10 cellular contexts compared by ENCODE assay signal in genomic region chr9:125332527-125332926, GRCh38.
DNase-seq lines count a peak whose midpoint lies in the region; ATAC-seq lines count a peak whose summit lies in the region.
"Had no signal": no experiment of that assay in that cellular context is flagged by ENCODE, and none has a peak within 500 bp of the region (broad histone marks: within the 10 kb centered on the region; RNA-seq: fewer than 3 reads in every experiment).

No MANE protein-coding gene starts in this region.

- peak; percentile 80 for ATAC-seq in HG02981 (IDR thresholded peaks at IDR 0.05; ENCODE audit: unreplicated experiment)
- ATAC-seq in GM19467 (IDR thresholded peaks at IDR 0.05; ENCODE audit: unreplicated experiment) = no peak

- peaks cover 16% of the 10 kb centered on the region for H3K4me1 Mint-ChIP-seq in activated CD4-positive, alpha-beta memory T cell treated with anti-CD3 and anti-CD28 coated beads, Interleukin-2, amount 10 ng/mL, durations not matched to agents 7 days and 5 days

- H3K27me3 Mint-ChIP-seq in activated CD4-positive, alpha-beta memory T cell treated with anti-CD3 and anti-CD28 coated beads, Interleukin-2, amount 10 ng/mL, durations not matched to agents 7 days and 5 days = no peaks in the 10 kb centered on the region

- CTCF ChIA-PET in activated CD4-positive, alpha-beta memory T cell treated with anti-CD3 and anti-CD28 coated beads, Interleukin-2, amount 10 ng/mL, durations not matched to agents 7 days and 5 days (lab: Charles Lee) = interaction anchor here (0.7 kb wide), 1 partner anchor 64 kb away, joined by 3 read pairs; no protein-coding TSS in a partner anchor

- no peak overlapping the region for H3K4me3 Mint-ChIP-seq in activated CD4-positive, alpha-beta memory T cell treated with anti-CD3 and anti-CD28 coated beads, Interleukin-2, amount 10 ng/mL, durations not matched to agents 7 days and 5 days
- H3K4me3 Mint-ChIP-seq: mesothelial cell of epicardium had no signal

- H3K36me3 Mint-ChIP-seq in activated CD4-positive, alpha-beta memory T cell treated with anti-CD3 and anti-CD28 coated beads, Interleukin-2, amount 10 ng/mL, durations not matched to agents 7 days and 5 days (ENCODE audit: low read depth) = peaks cover 49% of the 10 kb centered on the region

- POLR2A ChIA-PET in activated CD4-positive, alpha-beta memory T cell treated with anti-CD3 and anti-CD28 coated beads, Interleukin-2, amount 10 ng/mL, durations not matched to agents 7 days and 5 days (lab: Charles Lee) = interaction anchor here (0.7 to 3.1 kb wide), 2 partner anchors 91 to 452 kb away, joined by 3 to 10 read pairs; partner anchors contain the start of gene HSPA5

- peak; percentile 21 to 33 (median 29) for DNase-seq in stimulated activated CD4-positive, alpha-beta T cell treated with anti-CD3 and anti-CD28 coated beads, Interleukin-12 subunit alpha, Interleukin-12 subunit beta, amount 100 ng/mL, for 48 hours (ENCODE audit: low read depth in 2 of 3, low spot score in 1 of 3)
- no peak for DNase-seq in stimulated activated CD4-positive, alpha-beta T cell treated with anti-CD3 and anti-CD28 coated beads, Interleukin-4, amount 100 ng/mL, for 4 hours
- DNase-seq in activated CD4-positive, alpha-beta memory T cell treated with anti-CD3 and anti-CD28 coated beads, Interleukin-2, amount 10 ng/mL, durations not matched to agents 7 days and 5 days = peak; percentile 33
- peak; percentile 43 for DNase-seq in superior temporal gyrus (ENCODE audit: extremely low spot score)
- no peak for DNase-seq in mesenteric fat pad (ENCODE audit: low spot score)
- no peak for DNase-seq in NCI-H748 (lab: John Stamatoyannopoulos, UW; ENCODE audit: unreplicated experiment)
- DNase-seq: amygdala had no signal

- H3K9me3 Mint-ChIP-seq in activated CD4-positive, alpha-beta memory T cell treated with anti-CD3 and anti-CD28 coated beads, Interleukin-2, amount 10 ng/mL, durations not matched to agents 7 days and 5 days = no peaks in the 10 kb centered on the region
- H3K9me3 Mint-ChIP-seq: mesothelial cell of epicardium had no signal

- H3K27ac Mint-ChIP-seq in activated CD4-positive, alpha-beta memory T cell treated with anti-CD3 and anti-CD28 coated beads, Interleukin-2, amount 10 ng/mL, durations not matched to agents 7 days and 5 days = peak overlapping the region; percentile 16
- H3K27ac Mint-ChIP-seq: mesothelial cell of epicardium had no signal

Comparison
In these comparisons a context has a peak if more than half of its experiments do, and no peak if none do; other contexts are left out.
1. DNase-seq: peak in stimulated activated CD4-positive, alpha-beta T cell treated with anti-CD3 and anti-CD28 coated beads, Interleukin-12 subunit alpha, Interleukin-12 subunit beta, amount 100 ng/mL, for 48 hours (3 of 3), activated CD4-positive, alpha-beta memory T cell treated with anti-CD3 and anti-CD28 coated beads, Interleukin-2, amount 10 ng/mL, durations not matched to agents 7 days and 5 days (single experiment) and superior temporal gyrus (single experiment); none in stimulated activated CD4-positive, alpha-beta T cell treated with anti-CD3 and anti-CD28 coated beads, Interleukin-4, amount 100 ng/mL, for 4 hours (0 of 2), mesenteric fat pad (single experiment) and NCI-H748 (single experiment).